In genomic region chr3:113329757-113330156, GRCh38 we compare ENCODE assay signal across 23 cellular contexts.
"Had no signal": no experiment of that assay in that cellular context is flagged by ENCODE, and none has a peak within 500 bp of the region (broad histone marks: within the 10 kb centered on the region; RNA-seq: fewer than 3 reads in every experiment).

No MANE protein-coding gene starts in this region.

- H3K36me3 ChIP-seq: neural progenitor cell, thoracic aorta had no signal

- H3K27me3 ChIP-seq: heart left ventricle, neural progenitor cell, sigmoid colon, upper lobe of left lung had no signal

- H3K27ac ChIP-seq: heart left ventricle, neural progenitor cell, sigmoid colon, thoracic aorta, upper lobe of left lung had no signal

- H3K4me2 ChIP-seq: neural progenitor cell, smooth muscle cell had no signal

- ATAC-seq: activated T-cell treated with anti-CD3 and anti-CD28 coated beads, Interleukin-2, amount 50 U/mL, for 4 hours; heart left ventricle; left ventricle myocardium superior; naive thymus-derived CD8-positive, alpha-beta T cell; stimulated activated memory B cell treated with anti-CD40 and anti-IgM and Interleukin-4, amounts not matched to agents 10 μg/mL and 1 μg/mL and 100 μg/mL, for 72 hours; T-cell had no signal

- H3K4me3 ChIP-seq: heart left ventricle, neural progenitor cell, sigmoid colon, smooth muscle cell, thoracic aorta, upper lobe of left lung had no signal

- H2AFZ ChIP-seq: neural progenitor cell had no signal

- H3K9ac ChIP-seq: neural progenitor cell had no signal

- H3K4me1 ChIP-seq: neural progenitor cell, sigmoid colon, upper lobe of left lung had no signal

- H3K9me3 ChIP-seq: sigmoid colon, thoracic aorta, upper lobe of left lung had no signal

- DNase-seq: activated CD4-positive, alpha-beta T cell treated with anti-CD3 and anti-CD28 coated beads for 4 hours; activated CD4-positive, alpha-beta T cell treated with anti-CD3 and anti-CD28 coated beads, Interleukin-2, amount 50 U/mL, for 48 hours; activated CD4-positive, CD25-positive, alpha-beta regulatory T cell; activated CD8-positive, alpha-beta memory T cell treated with anti-CD3 and anti-CD28 coated beads, Interleukin-2, amount 50 U/mL, for 48 hours; activated naive CD4-positive, alpha-beta T cell; activated T-cell treated with anti-CD3 and anti-CD28 coated beads, Interleukin-2, amount 50 U/mL, for 4 hours; amniotic stem cell; effector CD4-positive, alpha-beta T cell; heart left ventricle; left ventricle myocardium superior; mammary epithelial cell; naive thymus-derived CD8-positive, alpha-beta T cell; retina; sigmoid colon; stimulated activated CD4-positive, alpha-beta T cell treated with anti-CD3 and anti-CD28 coated beads, Interleukin-15, amount 100 ng/mL, for 24 hours; T-cell; upper lobe of left lung had no signal

- FAIRE-seq: endometrium, islet of Langerhans had no signal
